15 cellular contexts compared by ENCODE assay signal in the genomic region with DNA sequence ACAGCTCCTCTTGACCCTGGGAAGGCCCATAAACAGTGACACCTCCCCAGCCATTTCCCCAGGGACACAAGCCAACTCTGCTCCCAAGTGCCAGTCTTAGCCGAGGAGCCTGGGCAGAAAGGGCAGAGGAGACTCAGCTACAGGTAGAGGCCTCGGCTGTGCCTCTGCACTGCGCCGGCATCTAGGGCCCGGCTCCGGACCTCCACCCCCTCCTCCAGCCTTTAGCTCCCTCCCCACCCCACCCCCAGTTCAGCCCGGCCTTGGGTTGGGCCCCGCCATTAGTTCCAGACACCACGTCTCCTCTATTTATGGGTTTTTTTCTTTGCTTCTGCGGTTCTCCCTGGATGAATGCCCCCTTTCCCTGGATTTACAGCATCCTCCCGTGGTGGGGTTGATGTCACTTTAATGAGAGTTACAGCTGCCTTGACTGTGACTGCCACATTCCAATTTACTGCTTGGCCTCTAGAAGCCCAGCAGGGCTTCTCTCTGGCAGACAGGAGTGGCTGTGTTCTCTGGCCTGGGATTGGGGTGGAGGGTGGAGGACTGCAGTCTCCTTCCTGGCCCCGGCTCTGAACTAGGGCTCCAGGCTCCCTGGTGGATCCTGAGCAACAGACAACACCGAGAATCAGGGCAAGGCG. TPM values are rescaled to one million over a fixed set of nuclear protein-coding genes. Genes with fewer than 3 reads are reported as not detected.
DNase-seq lines count a peak whose midpoint lies in the region; ATAC-seq and TF ChIP-seq lines count a peak whose summit lies in the region.
"Had no signal": no experiment of that assay in that cellular context is flagged by ENCODE, and none has a peak within 500 bp of the region (broad histone marks: within the 10 kb centered on the region; RNA-seq: fewer than 3 reads in every experiment).

No MANE protein-coding gene starts in this region.

- no peak overlapping the region for H3K4me3 ChIP-seq in gastroesophageal sphincter
- no peak overlapping the region for H3K4me3 ChIP-seq in mucosa of descending colon
- no peak overlapping the region for H3K4me3 ChIP-seq in urinary bladder (ENCODE audit: low read depth, low read length)
- H3K4me3 ChIP-seq: stomach had no signal

- intact Hi-C loops in mucosa of descending colon (cut with DNase I, micrococcal nuclease) = no loop called here

- TF ChIP-seq POLR2A in gastroesophageal sphincter (IDR thresholded peaks at IDR 0.05) = no peak

- H3K9me3 ChIP-seq in gastroesophageal sphincter (no peaks in the 10 kb centered on the region), mucosa of descending colon (no peaks in the 10 kb centered on the region)
- H3K9me3 ChIP-seq: stomach had no signal

- DNase-seq in NCI-H2227 treated with DMSO at 0.1 percent for 48 hours (lab: John Stamatoyannopoulos, UW) = peak; percentile 33
- DNase-seq in mucosa of descending colon = peak in 2 of 3 donors; percentile 74 to 78
- no peak for DNase-seq in KG1 (lab: John Stamatoyannopoulos, UW)
- DNase-seq: activated CD8-positive, alpha-beta memory T cell treated with anti-CD3 and anti-CD28 coated beads, Interleukin-2, amount 10 ng/mL, durations not matched to agents 7 days and 5 days; activated naive CD4-positive, alpha-beta T cell treated with anti-CD3 and anti-CD28 coated beads for 36 hours; central memory CD4-positive, alpha-beta T cell; COR-L47; erythroblast; NCI-H1092; stomach had no signal

- TF ChIP-seq EP300 in gastroesophageal sphincter (IDR thresholded peaks at IDR 0.05) = no peak

- H3K27me3 ChIP-seq in gastroesophageal sphincter = peaks cover 19% of the 10 kb centered on the region

- WGBS in gastroesophageal sphincter (ENCODE audit: low coverage in 1 of 2), 2 donors = 28 to 40% methylated on average over 1 to 8 of the region's 14 CpGs
- WGBS in urinary bladder = 49% methylated on average over 14 of the region's 14 CpGs

- H3K4me1 ChIP-seq in gastroesophageal sphincter (peaks cover 0 to 32% (median 8%) of the 10 kb centered on the region in 3 donors), mucosa of descending colon (ENCODE audit: low read depth) (peaks cover 42% of the 10 kb centered on the region), urinary bladder (ENCODE audit: insufficient read depth) (no peaks in the 10 kb centered on the region)

- H3K27ac ChIP-seq in gastroesophageal sphincter = peak overlapping the region in 3 of 4 donors; percentile 37 to 62 (median 55)
- peak overlapping the region; percentile 25 for H3K27ac ChIP-seq in urinary bladder (ENCODE audit: low read depth)
- H3K27ac ChIP-seq: stomach had no signal

- TF ChIP-seq CTCF in gastroesophageal sphincter (IDR thresholded peaks at IDR 0.05) = no peak
- no peak for TF ChIP-seq CTCF in mucosa of descending colon (IDR thresholded peaks at IDR 0.05)

- ATAC-seq in gastroesophageal sphincter (peak; percentile 73), mucosa of descending colon (peak; percentile 81), HG02678 (IDR thresholded peaks at IDR 0.05; ENCODE audit: unreplicated experiment) (no peak), HG02885 (IDR thresholded peaks at IDR 0.05; ENCODE audit: poor library complexity, unreplicated experiment) (no peak)
- ATAC-seq: activated CD8-positive, alpha-beta memory T cell treated with anti-CD3 and anti-CD28 coated beads, Interleukin-2, amount 10 ng/mL, durations not matched to agents 7 days and 5 days had no signal

- no peaks in the 10 kb centered on the region for H3K36me3 ChIP-seq in gastroesophageal sphincter
- no peaks in the 10 kb centered on the region for H3K36me3 ChIP-seq in mucosa of descending colon (ENCODE audit: low read depth)
- H3K36me3 ChIP-seq in urinary bladder (ENCODE audit: insufficient read depth) = no peaks in the 10 kb centered on the region
- H3K36me3 ChIP-seq: stomach had no signal

RNA-seq across cellular contexts. Expression of a gene that starts 13.5 kb away (rescaled TPM):
- total RNA-seq in gastroesophageal sphincter (100 to 1,000 TPM in 1 of 4 donors, 10 to 100 TPM in 3; 30.0 to 100 (median 42.4) TPM), mucosa of descending colon (100 to 1,000 TPM in 2 of 3 donors, 10 to 100 TPM in 1; 96.4 to 217 (median 133) TPM), urinary bladder (25.5 TPM)
- polyA plus RNA-seq in urinary bladder = 50.2 TPM

RNA-seq across cellular contexts. Expression of a gene that starts 42.6 kb away (rescaled TPM):
- under 1 TPM in 2 of 4 donors, not detected in 2; 0.27 to 0.46 TPM for total RNA-seq in gastroesophageal sphincter
- total RNA-seq in mucosa of descending colon = 1 to 10 TPM; 1.1 to 3.0 (median 2.2) TPM
- 0.58 TPM for total RNA-seq in urinary bladder
- 0.44 TPM for polyA plus RNA-seq in urinary bladder
- total RNA-seq: activated CD8-positive, alpha-beta memory T cell treated with anti-CD3 and anti-CD28 coated beads, Interleukin-2, amount 10 ng/mL, durations not matched to agents 7 days and 5 days; activated naive CD4-positive, alpha-beta T cell treated with anti-CD3 and anti-CD28 coated beads for 36 hours; NCI-H460 had no signal

RNA-seq across cellular contexts. Expression of a gene that starts 59.5 kb away (rescaled TPM):
- total RNA-seq in gastroesophageal sphincter (10 to 100 TPM in 1 of 4 donors, 1 to 10 TPM in 3; 1.2 to 34.6 (median 3.4) TPM), mucosa of descending colon (1 to 10 TPM; 4.0 to 6.3 (median 5.4) TPM), urinary bladder (32.3 TPM)
- polyA plus RNA-seq in urinary bladder = 37.5 TPM
- total RNA-seq: activated CD8-positive, alpha-beta memory T cell treated with anti-CD3 and anti-CD28 coated beads, Interleukin-2, amount 10 ng/mL, durations not matched to agents 7 days and 5 days; activated naive CD4-positive, alpha-beta T cell treated with anti-CD3 and anti-CD28 coated beads for 36 hours; NCI-H460 had no signal

Comparison
In these comparisons a context has a peak if more than half of its experiments do, and no peak if none do; other contexts are left out.
1. ATAC-seq: peak in gastroesophageal sphincter (single experiment) and mucosa of descending colon (single experiment); none in HG02678 (single experiment) and HG02885 (single experiment).